Comparison of ENCODE assay signal across 11 cellular contexts in the genomic region with DNA sequence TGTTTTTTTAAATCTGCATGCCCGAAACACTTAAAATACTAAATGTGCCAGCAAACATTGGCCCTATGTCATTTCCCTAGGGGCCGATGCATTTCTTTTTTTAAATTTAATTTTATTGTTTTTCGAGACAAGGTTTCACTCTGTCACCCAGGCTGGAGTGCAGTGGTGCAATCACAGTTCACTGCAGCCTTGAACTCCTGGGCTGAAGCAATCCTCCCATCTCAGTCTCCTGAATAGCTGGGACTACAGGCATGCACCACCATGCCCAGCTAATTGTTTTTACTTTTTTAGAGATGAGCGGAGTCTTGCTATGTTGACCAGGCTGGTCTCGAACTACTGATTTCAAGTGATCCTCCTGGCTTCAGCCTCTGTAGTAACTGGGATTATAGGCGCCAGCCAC. TPM values are rescaled to one million over a fixed set of nuclear protein-coding genes. Genes with fewer than 3 reads are reported as not detected.
"Had no signal": no experiment of that assay in that cellular context is flagged by ENCODE, and none has a peak within 500 bp of the region (broad histone marks: within the 10 kb centered on the region; RNA-seq: fewer than 3 reads in every experiment).

No MANE protein-coding gene starts in this region.

- H3K27ac ChIP-seq: GM23248, HL-60 had no signal

- H3K9ac ChIP-seq: GM23248 had no signal

- H3K4me3 ChIP-seq: GM23248, HAP-1, K562 had no signal

- ATAC-seq: HCT116, K562 had no signal

- DNase-seq: GM23248, GOT3, H7, HFFc6, IMR-90 had no signal

- H3K36me3 ChIP-seq: HAP-1 had no signal

RNA-seq across cellular contexts. Expression of gene PARP15, which starts 18.8 kb away (rescaled TPM):
- total RNA-seq: H4, H7, HFFc6, HT1080, IMR-90 had no signal
